ENCODE assay signal across 8 cellular contexts in genomic region chr2:147844691-147845607, GRCh38. TPM values are rescaled to one million over a fixed set of nuclear protein-coding genes. Genes with fewer than 3 reads are reported as not detected.
DNase-seq lines count a peak whose midpoint lies in the region; ATAC-seq and TF ChIP-seq lines count a peak whose summit lies in the region.

Gene ACVR2A, plus strand, starts transcription at chr2:147845029. Its CDS starts 124 bp downstream, at chr2:147845153.

- H3K36me3 Mint-ChIP-seq in activated T-cell treated with anti-CD3 and anti-CD28 coated beads, Interleukin-2, amount 50 U/mL, for 72 hours (ENCODE audit: insufficient read depth in 2 of 2): peaks cover 2 to 5% of the 10 kb centered on the region in 2 donors
- H3K36me3 Mint-ChIP-seq in natural killer cell: no peaks in the 10 kb centered on the region

- peak; percentile 16 for DNase-seq in BE2C
- peak; percentile 63 for DNase-seq in NOMO-1 treated with DMSO at 0.1 percent for 48 hours (lab: John Stamatoyannopoulos, UW; ENCODE audit: unreplicated experiment)
- DNase-seq in activated T-cell treated with anti-CD3 and anti-CD28 coated beads, Interleukin-2, amount 50 U/mL, for 72 hours: peak; percentile 55 to 63
- peak; percentile 49 for DNase-seq in fibroblast of pulmonary artery (ENCODE audit: low read depth)
- peak; percentile 47 for DNase-seq in natural killer cell

- ATAC-seq in GM19025 (IDR thresholded peaks at IDR 0.05; ENCODE audit: low read depth, unreplicated experiment): peak; percentile 40
- ATAC-seq in HG03159 (IDR thresholded peaks at IDR 0.05; ENCODE audit: unreplicated experiment): peak; percentile 48
- ATAC-seq in activated T-cell treated with anti-CD3 and anti-CD28 coated beads, Interleukin-2, amount 50 U/mL, for 72 hours (replicated peaks in 1 of 2): peak; percentile 44 to 63
- peak; percentile 40 to 56 (median 45) for ATAC-seq in natural killer cell

- H3K27ac Mint-ChIP-seq in activated T-cell treated with anti-CD3 and anti-CD28 coated beads, Interleukin-2, amount 50 U/mL, for 72 hours: peak within 1 kb of the TSS; percentile 86
- H3K27ac Mint-ChIP-seq in natural killer cell: peak within 1 kb of the TSS; percentile 94 to 96

- H3K9me3 Mint-ChIP-seq in activated T-cell treated with anti-CD3 and anti-CD28 coated beads, Interleukin-2, amount 50 U/mL, for 72 hours: no peaks in the 10 kb centered on the region
- no peaks in the 10 kb centered on the region for H3K9me3 Mint-ChIP-seq in natural killer cell

- no peaks in the 10 kb centered on the region for H3K4me1 ChIP-seq in BE2C

- no peaks in the 10 kb centered on the region for H3K36me3 ChIP-seq in BE2C

- peaks cover 29% of the 10 kb centered on the region for H3K27me3 Mint-ChIP-seq in activated T-cell treated with anti-CD3 and anti-CD28 coated beads, Interleukin-2, amount 50 U/mL, for 72 hours (ENCODE audit: low read depth)
- peaks cover under 1 to 6% of the 10 kb centered on the region in 2 donors for H3K27me3 Mint-ChIP-seq in natural killer cell (ENCODE audit: low read depth in 2 of 2)

- H3K4me3 ChIP-seq in BE2C (ENCODE audit: low read depth, low read length): peak within 1 kb of the TSS; percentile 76
- H3K4me3 ChIP-seq in fibroblast of pulmonary artery (replicated peaks; ENCODE audit: low read depth, low read length): peak within 1 kb of the TSS; percentile 61

- TF ChIP-seq CTCF in BE2C (IDR thresholded peaks at IDR 0.05; ENCODE audit: low read depth, low read length) (no peak), fibroblast of pulmonary artery (IDR thresholded peaks at IDR 0.05; ENCODE audit: low read length, missing control alignments) (no peak), natural killer cell (IDR thresholded peaks at IDR 0.05) (no peak), subcutaneous adipose tissue (IDR thresholded peaks at IDR 0.05; ENCODE audit: low read depth) (no peak)

- peak within 1 kb of the TSS; percentile 90 to 91 for H3K4me3 Mint-ChIP-seq in activated T-cell treated with anti-CD3 and anti-CD28 coated beads, Interleukin-2, amount 50 U/mL, for 72 hours
- H3K4me3 Mint-ChIP-seq in natural killer cell: peak within 1 kb of the TSS; percentile 96

- peaks cover 42% of the 10 kb centered on the region for H3K4me1 Mint-ChIP-seq in activated T-cell treated with anti-CD3 and anti-CD28 coated beads, Interleukin-2, amount 50 U/mL, for 72 hours (ENCODE audit: low read depth)
- peaks cover 48 to 50% of the 10 kb centered on the region in 2 donors for H3K4me1 Mint-ChIP-seq in natural killer cell

- no peaks in the 10 kb centered on the region for H3K9me3 ChIP-seq in BE2C

- intact Hi-C loops in natural killer cell (cut with micrococcal nuclease): no loop called here

- no peaks in the 10 kb centered on the region for H3K27me3 ChIP-seq in BE2C

RNA-seq across cellular contexts. Expression of gene ACVR2A, which starts in this region (rescaled TPM):
- 3.2 TPM for polyA plus RNA-seq in BE2C (2012; ENCODE audit: insufficient read depth, insufficient read length, low read depth)
- total RNA-seq in activated T-cell treated with anti-CD3 and anti-CD28 coated beads, Interleukin-2, amount 50 U/mL, for 72 hours: 1 to 10 TPM; 3.0 to 4.4 TPM
- total RNA-seq in natural killer cell (10 to 100 TPM; 14.7 to 16.7 (median 16.2) TPM), subcutaneous adipose tissue (10 to 100 TPM; 21.1 to 32.4 (median 22.6) TPM)

Comparison
In these comparisons a context has a peak if more than half of its experiments do, and no peak if none do; other contexts are left out.
1. Peak in every context shown above with its lines: DNase-seq, ATAC-seq and H3K4me3 ChIP-seq.